8 cellular contexts compared by ENCODE assay signal in genomic region chr22:26172389-26172990, GRCh38. TPM values are rescaled to one million over a fixed set of nuclear protein-coding genes. Genes with fewer than 3 reads are reported as not detected.
A peak's percentile ranks its signal among the peaks of the same experiment; 100 is the strongest.
DNase-seq lines count a peak whose midpoint lies in the region; ATAC-seq and TF ChIP-seq lines count a peak whose summit lies in the region.

No MANE protein-coding gene starts in this region.

- no TSS peak for BruUV-seq in A673 (replicated peaks; lab: Mats Ljungman, UMichigan)

- TF ChIP-seq POLR2A in spleen (IDR thresholded peaks at IDR 0.05), result no peak

- H3K27me3 ChIP-seq in A673 (replicated peaks; ENCODE audit: insufficient read depth, low read depth, low read length, poor library complexity), result peaks cover 54% of the 10 kb centered on the region
- H3K27me3 ChIP-seq in spleen (replicated peaks in 1 of 7), result peaks cover 0 to 91% (median 52%) of the 10 kb centered on the region in 7 donors

- H3K4me1 ChIP-seq in A673 (ENCODE audit: insufficient read depth, low read length, poor library complexity, severe bottlenecking), result no peaks in the 10 kb centered on the region
- H3K4me1 ChIP-seq in spleen, result peaks cover 0 to 29% (median 20%) of the 10 kb centered on the region in 6 donors

- DNase-seq in A673 (ENCODE audit: low spot score) (peak; percentile 40), G401 (ENCODE audit: low spot score) (peak; percentile 90), NCI-H1694 treated with DMSO at 0.1 percent for 48 hours (lab: John Stamatoyannopoulos, UW) (peak; percentile 9), globus pallidus (ENCODE audit: low spot score) (peak; percentile 25), spleen (no peak)

- POLR2A ChIA-PET in A673 (lab: Charles Lee; ENCODE audit: low non-redundant PET), result no interaction called here

- ATAC-seq in HG03571 (IDR thresholded peaks at IDR 0.05; ENCODE audit: unreplicated experiment), result no peak
- no peak for ATAC-seq in GM21737 (IDR thresholded peaks at IDR 0.05; ENCODE audit: unreplicated experiment)

- in situ Hi-C loops in G401 (cut with HindIII; ENCODE audit: low sequenced_read_pairs), result no loop called here

- H3K36me3 ChIP-seq in A673 (ENCODE audit: insufficient read depth, low read length, poor library complexity, severe bottlenecking), result no peaks in the 10 kb centered on the region
- H3K36me3 ChIP-seq in spleen, result no peaks in the 10 kb centered on the region

- intact Hi-C loops in A673 (cut with micrococcal nuclease; ENCODE audit: unreplicated experiment) (loop anchor here (5.0 to 10.0 kb wide), 2 partner anchors 160 to 318 kb away; no protein-coding TSS in a partner anchor), spleen (cut with DNase I; ENCODE audit: low total_unique reads) (no loop called here)

- WGBS in spleen, 5 donors, result 37 to 45% (median 40%) methylated on average over 5 of the region's 5 CpGs

- H3K27ac ChIP-seq in A673 (ENCODE audit: low read depth, low read length, poor library complexity, severe bottlenecking) (no peak overlapping the region), VCaP (no peak overlapping the region), spleen (no peak overlapping the region)

- H3K4me3 ChIP-seq in A673 (ENCODE audit: low read depth, low read length, poor library complexity, severe bottlenecking) (no peak overlapping the region), spleen (no peak overlapping the region)

- CTCF ChIA-PET in A673 (lab: Charles Lee), result interaction anchor here (0.5 to 1.1 kb wide), 7 partner anchors 10 to 319 kb away, joined by 3 to 12 read pairs (median 4); no protein-coding TSS in a partner anchor

- H3K9me3 ChIP-seq in A673 (ENCODE audit: low read depth, low read length, poor library complexity, severe bottlenecking), result no peaks in the 10 kb centered on the region
- no peaks in the 10 kb centered on the region for H3K9me3 ChIP-seq in spleen

- peak; percentile 74 for TF ChIP-seq CTCF in A673 (conservative IDR thresholded peaks at IDR 0.05; ENCODE audit: low read depth, low read length)
- TF ChIP-seq CTCF in VCaP (conservative IDR thresholded peaks at IDR 0.05), result peak; percentile 92
- TF ChIP-seq CTCF in spleen (IDR thresholded peaks at IDR 0.05 in 8 of 11, conservative IDR thresholded peaks at IDR 0.05 in 3 of 11), result peak in 6 of 11 experiments; percentile 24 to 57 (median 52)

RNA-seq across cellular contexts. Expression of gene SEZ6L, which starts 3.2 kb away (rescaled TPM):
- total RNA-seq in A673 (2021) (6.3 and 8.9 TPM in 2 replicates), spleen (under 1 TPM in 6 of 7 donors, not detected in 1; 0.09 to 0.72 (median 0.46) TPM)
- total RNA-seq in G401 (2014; rRNA removed; shearing (Covaris generic)), result not detected in 2 replicates
- polyA plus RNA-seq in spleen, result under 1 TPM in 2 of 3 donors, not detected in 1; 0.02 to 0.04 TPM
